Comparison of ENCODE assay signal across 29 cellular contexts in the genomic region with DNA sequence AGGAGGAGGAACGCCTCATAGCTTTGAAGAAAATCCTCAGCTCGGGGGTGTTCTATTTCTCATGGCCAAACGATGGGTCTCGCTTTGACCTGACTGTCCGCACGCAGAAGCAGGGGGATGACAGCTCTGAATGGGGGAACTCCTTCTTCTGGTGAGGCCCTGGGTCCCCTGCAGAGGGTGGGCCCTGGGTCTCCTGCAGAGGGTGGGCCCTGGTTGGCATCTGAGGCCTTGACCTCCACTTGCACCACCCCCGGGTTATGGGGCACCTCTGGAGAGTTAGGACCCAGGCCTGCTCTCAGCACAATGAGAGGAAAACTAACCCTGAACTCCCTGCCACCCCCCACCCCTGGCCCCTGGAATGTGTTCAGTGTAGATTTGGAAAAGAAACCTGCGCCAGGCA. TPM values are rescaled to one million over a fixed set of nuclear protein-coding genes. Genes with fewer than 3 reads are reported as not detected.
DNase-seq lines count a peak whose midpoint lies in the region; ATAC-seq and TF ChIP-seq lines count a peak whose summit lies in the region.
"Had no signal": no experiment of that assay in that cellular context is flagged by ENCODE, and none has a peak within 500 bp of the region (broad histone marks: within the 10 kb centered on the region; RNA-seq: fewer than 3 reads in every experiment).

No MANE protein-coding gene starts in this region.

- no peak overlapping the region for H3K4ac ChIP-seq in mesenchymal stem cell (ENCODE audit: low read depth in 1 of 2, low read length in 2 of 2)

- peaks cover 15% of the 10 kb centered on the region for H3K79me1 ChIP-seq in mesenchymal stem cell (replicated peaks; ENCODE audit: low read length, poor library complexity, severe bottlenecking)

- H4K8ac ChIP-seq in mesenchymal stem cell (ENCODE audit: low read length): peak overlapping the region; percentile 12

- no peaks in the 10 kb centered on the region for H3K27me3 Mint-ChIP-seq in activated B cell treated with CpG ODN at 0.5 μM for 24 hours
- H3K27me3 Mint-ChIP-seq: CD4-positive, CD25-positive, alpha-beta regulatory T cell; naive B cell; type B pancreatic cell had no signal

- no peak overlapping the region for H2AFZ ChIP-seq in mesenchymal stem cell (ENCODE audit: low read depth, low read length)
- H2AFZ ChIP-seq: PC-9 had no signal

- no peak for TF ChIP-seq CTCF in activated B cell treated with CpG ODN at 0.5 μM for 24 hours (IDR thresholded peaks at IDR 0.05)

- H3K9ac ChIP-seq in BLaER1 treated with 17β-estradiol and CSF1 and Interleukin-3, amounts not matched to agents 10 nM and 100 nM: no peak overlapping the region
- H3K9ac ChIP-seq in mesenchymal stem cell (ENCODE audit: low read length): no peak overlapping the region

- H3K14ac ChIP-seq in mesenchymal stem cell (ENCODE audit: low read length in 2 of 2): no peak overlapping the region

- H4K91ac ChIP-seq in mesenchymal stem cell (ENCODE audit: low read length): peak overlapping the region; percentile 43

- peak overlapping the region in 1 of 2 experiments; percentile 31 for H3K18ac ChIP-seq in mesenchymal stem cell (ENCODE audit: low read depth in 1 of 2, low read length in 2 of 2)

- peaks cover 49% of the 10 kb centered on the region for H3K4me1 Mint-ChIP-seq in activated B cell treated with CpG ODN at 0.5 μM for 24 hours

- H3K23ac ChIP-seq in mesenchymal stem cell (ENCODE audit: low read length in 2 of 2): no peak overlapping the region

- no peaks in the 10 kb centered on the region for H3K9me3 Mint-ChIP-seq in activated B cell treated with CpG ODN at 0.5 μM for 24 hours
- H3K9me3 Mint-ChIP-seq: CD4-positive, CD25-positive, alpha-beta regulatory T cell; mesothelial cell of epicardium; naive B cell; type B pancreatic cell had no signal

- no peak overlapping the region for H3K4me3 Mint-ChIP-seq in activated B cell treated with CpG ODN at 0.5 μM for 24 hours
- H3K4me3 Mint-ChIP-seq: brain; CD4-positive, CD25-positive, alpha-beta regulatory T cell; mesothelial cell of epicardium; type B pancreatic cell had no signal

- ATAC-seq in activated B cell treated with CpG ODN at 0.5 μM for 24 hours (ENCODE audit: low read depth) (no peak), HG02642 (IDR thresholded peaks at IDR 0.05; ENCODE audit: poor library complexity, unreplicated experiment) (no peak)

- H2BK5ac ChIP-seq in mesenchymal stem cell (ENCODE audit: low read depth, low read length, poor library complexity, severe bottlenecking): no peak overlapping the region

- H4K20me1 ChIP-seq in BLaER1 treated with 17β-estradiol and CSF1 and Interleukin-3, amounts not matched to agents 10 nM and 100 nM: peaks cover 0 to 44% (median 14%) of the 10 kb centered on the region in 11 experiments; a peak in 14 of 22 replicates

- H3K36me3 ChIP-seq in BLaER1 treated with 17β-estradiol and CSF1 and Interleukin-3, amounts not matched to agents 10 nM and 100 nM: peaks cover 0 to 6% (median 0%) of the 10 kb centered on the region in 11 experiments; a peak in 1 of 22 replicates
- peaks cover 31 to 32% of the 10 kb centered on the region in 2 experiments for H3K36me3 ChIP-seq in mesenchymal stem cell (ENCODE audit: control insufficient read depth in 1 of 2, insufficient read depth in 2 of 2, low read depth in 1 of 2, low read length in 2 of 2)

- no peak overlapping the region for H3K4me3 ChIP-seq in BLaER1 treated with 17β-estradiol and CSF1 and Interleukin-3, amounts not matched to agents 10 nM and 100 nM
- no peak overlapping the region for H3K4me3 ChIP-seq in mesenchymal stem cell (ENCODE audit: insufficient read depth in 1 of 2, low read depth in 1 of 2, low read length in 2 of 2)
- H3K4me3 ChIP-seq: PC-9 had no signal

- DNase-seq in activated B cell treated with CpG ODN at 0.5 μM for 24 hours (no peak), mesenchymal stem cell (no peak), NCI-H2227 (lab: John Stamatoyannopoulos, UW; ENCODE audit: unreplicated experiment) (no peak), NCI-H1417 (lab: John Stamatoyannopoulos, UW) (no peak)
- DNase-seq: activated CD4-positive, alpha-beta T cell treated with anti-CD3 and anti-CD28 coated beads for 48 hours; activated gamma-delta T cell treated with Interleukin-2 at 50 U/mL for 16 hours; CD4-positive, CD25-positive, alpha-beta regulatory T cell; DND-41; effector CD8-positive, alpha-beta T cell; HCEC 1CT; KG1; naive B cell; NCI-H1105 treated with DMSO at 0.1 percent for 48 hours; NCI-H2029 treated with DMSO at 0.1 percent for 48 hours; NCI-H226; NCI-H526 treated with DMSO at 0.1 percent for 48 hours; nucleus accumbens; PC-9; SHP77 treated with DMSO at 0.1 percent for 48 hours; stimulated activated CD4-positive, alpha-beta T cell treated with anti-CD3 and anti-CD28 coated beads, Interleukin-4, amount 100 ng/mL, for 24 hours; WERI-Rb-1 had no signal

- CTCF ChIA-PET in activated B cell treated with CpG ODN at 0.5 μM for 24 hours (lab: Charles Lee): no interaction called here

- H3K4me2 ChIP-seq in BLaER1 treated with 17β-estradiol and CSF1 and Interleukin-3, amounts not matched to agents 10 nM and 100 nM: peak overlapping the region in 7 of 11 experiments; percentile 86 to 97 (median 94); a peak in 12 of 22 replicates
- no peak overlapping the region for H3K4me2 ChIP-seq in mesenchymal stem cell (ENCODE audit: low read length, poor library complexity, severe bottlenecking)
- H3K4me2 ChIP-seq: PC-9 had no signal

- peaks cover 0 to 21% (median 0%) of the 10 kb centered on the region in 11 experiments; a peak in 3 of 22 replicates for H3K27me3 ChIP-seq in BLaER1 treated with 17β-estradiol and CSF1 and Interleukin-3, amounts not matched to agents 10 nM and 100 nM
- no peaks in the 10 kb centered on the region for H3K27me3 ChIP-seq in mesenchymal stem cell (ENCODE audit: control insufficient read depth in 1 of 2, insufficient read depth in 1 of 2, low read length in 2 of 2)

- POLR2A ChIA-PET in activated B cell treated with CpG ODN at 0.5 μM for 24 hours (lab: Charles Lee): no interaction called here

- no peaks in the 10 kb centered on the region for H3K9me3 ChIP-seq in BLaER1 treated with 17β-estradiol and CSF1 and Interleukin-3, amounts not matched to agents 10 nM and 100 nM (replicated peaks in 1 of 11)
- no peaks in the 10 kb centered on the region for H3K9me3 ChIP-seq in mesenchymal stem cell (ENCODE audit: control insufficient read depth, low read length)

- H2BK15ac ChIP-seq in mesenchymal stem cell (ENCODE audit: low read depth, poor library complexity, severe bottlenecking): peak overlapping the region; percentile 93

- H2AK5ac ChIP-seq in mesenchymal stem cell (ENCODE audit: low read length, severe bottlenecking): peak overlapping the region; percentile 63

- WGBS in mesenchymal stem cell: 88% methylated on average over 7 of the region's 8 CpGs

- peak overlapping the region; percentile 46 for H3K27ac Mint-ChIP-seq in activated B cell treated with CpG ODN at 0.5 μM for 24 hours
- H3K27ac Mint-ChIP-seq: type B pancreatic cell had no signal

- peaks cover 10% of the 10 kb centered on the region for H3K36me3 Mint-ChIP-seq in activated B cell treated with CpG ODN at 0.5 μM for 24 hours (ENCODE audit: low read depth)
- H3K36me3 Mint-ChIP-seq: brain, naive B cell had no signal

- H3K27ac ChIP-seq in BLaER1 treated with 17β-estradiol and CSF1 and Interleukin-3, amounts not matched to agents 10 nM and 100 nM: no peak overlapping the region
- H3K27ac ChIP-seq in mesenchymal stem cell (ENCODE audit: low read length, poor library complexity, severe bottlenecking) (no peak overlapping the region), temporal lobe (ENCODE audit: low read depth, low read length) (peak overlapping the region; percentile 98)
- H3K27ac ChIP-seq: epithelial cell of prostate, HL-60, PC-9, WERI-Rb-1 had no signal

- H3K4me1 ChIP-seq in BLaER1 treated with 17β-estradiol and CSF1 and Interleukin-3, amounts not matched to agents 10 nM and 100 nM: peaks cover 64 to 75% (median 70%) of the 10 kb centered on the region in 10 experiments
- H3K4me1 ChIP-seq in mesenchymal stem cell (ENCODE audit: control insufficient read depth, insufficient read depth, low read depth, low read length): peaks cover 61% of the 10 kb centered on the region

- no peak overlapping the region for H2BK120ac ChIP-seq in mesenchymal stem cell (ENCODE audit: low read depth, low read length)

- peak overlapping the region; percentile 57 to 83 for H2BK12ac ChIP-seq in mesenchymal stem cell (ENCODE audit: low read length in 2 of 2)

- intact Hi-C loops in activated B cell treated with CpG ODN at 0.5 μM for 24 hours (cut with micrococcal nuclease): loop anchor here (5.0 kb wide), 1 partner anchor 82 kb away; no protein-coding TSS in a partner anchor

RNA-seq across cellular contexts. Expression of a gene that starts 47.2 kb away (rescaled TPM):
- total RNA-seq in activated B cell treated with CpG ODN at 0.5 μM for 24 hours (20.7 and 25.0 TPM in 2 replicates), temporal lobe (6.6 TPM)
- 14.0 TPM for polyA plus RNA-seq in mesenchymal stem cell (2013, experiment 1 of 2)
- 12.9 TPM for polyA plus RNA-seq in mesenchymal stem cell (2013, experiment 2 of 2)
